Comparison of ENCODE assay signal across 8 cellular contexts in genomic region chr5:178730940-178731265, GRCh38. TPM values are rescaled to one million over a fixed set of nuclear protein-coding genes. Genes with fewer than 3 reads are reported as not detected.
DNase-seq lines count a peak whose midpoint lies in the region; ATAC-seq and TF ChIP-seq lines count a peak whose summit lies in the region.

No MANE protein-coding gene starts in this region.

- peaks cover 2 to 16% (median 4%) of the 10 kb centered on the region in 3 donors for H3K4me1 ChIP-seq in esophagus squamous epithelium

- TF ChIP-seq CTCF in HFF-Myc (IDR thresholded peaks at IDR 0.05; ENCODE audit: low read depth, low read length, missing control alignments) (no peak), esophagus squamous epithelium (IDR thresholded peaks at IDR 0.05) (no peak)

- intact Hi-C loops in esophagus squamous epithelium (cut with DNase I): loop anchor here (10.0 kb wide), 1 partner anchor 124 kb away; the partner anchor contains the start of gene ZNF354B

- H3K27ac ChIP-seq in SK-N-MC: no peak overlapping the region
- H3K27ac ChIP-seq in esophagus squamous epithelium: peak overlapping the region; percentile 22 to 90 (median 85)
- H3K27ac ChIP-seq in skin epidermis: peak overlapping the region in 9 of 21 experiments; percentile 44 to 93 (median 80)

- H3K36me3 ChIP-seq in SK-N-MC (ENCODE audit: insufficient read depth, low read length) (no peaks in the 10 kb centered on the region), esophagus squamous epithelium (peaks cover 10 to 25% (median 14%) of the 10 kb centered on the region in 3 donors)

- H3K9ac ChIP-seq in SK-N-MC (ENCODE audit: insufficient read length): no peak overlapping the region

- no peak for TF ChIP-seq POLR2A in esophagus squamous epithelium (IDR thresholded peaks at IDR 0.05)

- 25 to 46% methylated on average over 5 to 9 of the region's 10 CpGs for WGBS in esophagus squamous epithelium, 2 donors

- H3K4me3 ChIP-seq in HFF-Myc (replicated peaks; ENCODE audit: low read depth, low read length): peak overlapping the region; percentile 54; the same call in 1 of the 2 replicates
- peak overlapping the region; percentile 77 for H3K4me3 ChIP-seq in SK-N-MC
- H3K4me3 ChIP-seq in esophagus squamous epithelium: peak overlapping the region; percentile 66 to 94 (median 73)
- peak overlapping the region in 5 of 7 experiments; percentile 65 to 95 (median 87) for H3K4me3 ChIP-seq in skin epidermis

- H3K9me3 ChIP-seq in SK-N-MC (ENCODE audit: low read depth, low read length) (no peaks in the 10 kb centered on the region), esophagus squamous epithelium (peaks cover 0 to 5% (median 0%) of the 10 kb centered on the region in 3 donors)

- ATAC-seq in HG02623 (IDR thresholded peaks at IDR 0.05; ENCODE audit: unreplicated experiment): no peak
- no peak for ATAC-seq in GM18907 (IDR thresholded peaks at IDR 0.05; ENCODE audit: unreplicated experiment)

- no peaks in the 10 kb centered on the region for H3K27me3 ChIP-seq in esophagus squamous epithelium

- DNase-seq in HFF-Myc (ENCODE audit: extremely low read depth, low read depth): no peak
- DNase-seq in SK-N-MC (ENCODE audit: low read depth, low spot score): no peak
- no peak for DNase-seq in esophagus squamous epithelium (lab: John Stamatoyannopoulos, UW)
- DNase-seq in H4 (ENCODE audit: low spot score): no peak
- no peak for DNase-seq in activated CD8-positive, alpha-beta memory T cell treated with anti-CD3 and anti-CD28 coated beads for 24 hours

RNA-seq across cellular contexts. Expression of gene ZNF354A, which starts 0.4 kb away (rescaled TPM):
- total RNA-seq in esophagus squamous epithelium: 10 to 100 TPM in 1 of 4 donors, 1 to 10 TPM in 3; 7.8 to 12.0 (median 8.5) TPM
- 13.2 and 14.1 TPM in 2 replicates for total RNA-seq in H4 (2014; rRNA removed; shearing (Covaris generic))
